In the genomic region with DNA sequence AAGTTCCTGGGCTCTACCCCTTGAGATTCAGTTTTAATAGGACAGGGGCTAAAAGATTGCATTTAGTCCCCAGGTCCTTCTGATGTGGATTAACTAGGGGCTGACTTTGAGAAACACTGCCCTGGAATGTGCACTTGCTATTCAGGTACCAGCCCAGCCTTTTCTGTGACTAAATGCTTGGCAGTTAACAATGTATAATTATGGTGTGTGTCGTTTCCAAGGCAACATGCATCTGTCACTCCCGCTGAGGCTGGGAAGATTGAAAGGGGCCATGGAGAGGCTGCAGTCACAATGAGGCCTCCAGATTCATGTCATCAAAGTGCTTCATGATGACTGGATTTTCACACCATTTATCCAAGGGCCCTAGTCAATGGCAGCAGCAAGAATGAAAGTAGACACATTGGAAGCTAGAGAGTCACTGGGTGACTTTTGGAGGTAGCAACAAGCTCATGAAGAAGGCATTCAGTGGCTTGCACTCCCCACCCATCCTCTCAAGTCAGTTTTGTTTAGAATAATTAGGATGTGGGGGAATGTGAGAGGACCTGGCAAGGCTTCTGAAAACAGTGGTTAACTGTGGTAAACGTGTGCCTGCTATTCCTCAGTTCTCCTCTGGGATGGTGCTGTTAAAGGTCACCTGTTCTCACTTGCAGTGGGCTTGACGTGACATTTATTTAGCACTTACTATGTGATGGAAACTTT, we compare ENCODE assay signal across 9 cellular contexts. TPM values are rescaled to one million over a fixed set of nuclear protein-coding genes. Genes with fewer than 3 reads are reported as not detected.
DNase-seq lines count a peak whose midpoint lies in the region; FAIRE-seq and TF ChIP-seq lines count a peak whose summit lies in the region.
"Had no signal": no experiment of that assay in that cellular context is flagged by ENCODE, and none has a peak within 500 bp of the region (broad histone marks: within the 10 kb centered on the region; RNA-seq: fewer than 3 reads in every experiment).

No MANE protein-coding gene starts in this region.

- H3K9me3 Mint-ChIP-seq in progenitor cell of endocrine pancreas (ENCODE audit: low read depth): no peaks in the 10 kb centered on the region

- DNase-seq in DMS53 (lab: John Stamatoyannopoulos, UW) (peak; percentile 65), DMS53 treated with DMSO at 0.1 percent for 48 hours (lab: John Stamatoyannopoulos, UW; ENCODE audit: unreplicated experiment) (no peak), NCI-H226 (peak; percentile 29), epithelial cell of prostate (ENCODE audit: low read depth, low spot score) (no peak), progenitor cell of endocrine pancreas (ENCODE audit: low spot score, unreplicated experiment) (no peak), UCSD-AML1 (lab: John Stamatoyannopoulos, UW; ENCODE audit: unreplicated experiment) (no peak), HTR-8/SVneo (ENCODE audit: insufficient read length, low spot score) (no peak)
- no peak for DNase-seq in activated CD8-positive, alpha-beta memory T cell treated with anti-CD3 and anti-CD28 coated beads for 24 hours

- H3K27ac ChIP-seq in epithelial cell of prostate: peak overlapping the region; percentile 3
- H3K27ac ChIP-seq: 22Rv1 had no signal

- no peak for FAIRE-seq in HTR-8/SVneo (lab: Jason Lieb, UNC)

- H3K27ac Mint-ChIP-seq in progenitor cell of endocrine pancreas: peak overlapping the region; percentile 97

- H3K4me1 Mint-ChIP-seq in progenitor cell of endocrine pancreas (ENCODE audit: low read depth): peaks cover 73% of the 10 kb centered on the region

- TF ChIP-seq CTCF in progenitor cell of endocrine pancreas (IDR thresholded peaks at IDR 0.05; ENCODE audit: unreplicated experiment): peak; percentile 33

- H3K27me3 Mint-ChIP-seq in progenitor cell of endocrine pancreas: no peaks in the 10 kb centered on the region

- no peak overlapping the region for H3K4me3 Mint-ChIP-seq in progenitor cell of endocrine pancreas (ENCODE audit: low read depth)

- peaks cover 7% of the 10 kb centered on the region for H3K36me3 Mint-ChIP-seq in progenitor cell of endocrine pancreas (ENCODE audit: insufficient read depth)

RNA-seq across cellular contexts. Expression of a gene that starts 28.3 kb away (rescaled TPM):
- total RNA-seq in progenitor cell of endocrine pancreas: 116 and 121 TPM in 2 replicates

Comparison
In these comparisons a context has a peak if more than half of its experiments do, and no peak if none do; other contexts are left out.
1. DNase-seq: peak in DMS53 (single experiment) and NCI-H226 (single experiment); none in DMS53 treated with DMSO at 0.1 percent for 48 hours (single experiment), epithelial cell of prostate (single experiment), progenitor cell of endocrine pancreas (single experiment), UCSD-AML1 (single experiment), activated CD8-positive, alpha-beta memory T cell treated with anti-CD3 and anti-CD28 coated beads for 24 hours (single experiment) and HTR-8/SVneo (single experiment).